8 cellular contexts compared by ENCODE assay signal in the genomic region with DNA sequence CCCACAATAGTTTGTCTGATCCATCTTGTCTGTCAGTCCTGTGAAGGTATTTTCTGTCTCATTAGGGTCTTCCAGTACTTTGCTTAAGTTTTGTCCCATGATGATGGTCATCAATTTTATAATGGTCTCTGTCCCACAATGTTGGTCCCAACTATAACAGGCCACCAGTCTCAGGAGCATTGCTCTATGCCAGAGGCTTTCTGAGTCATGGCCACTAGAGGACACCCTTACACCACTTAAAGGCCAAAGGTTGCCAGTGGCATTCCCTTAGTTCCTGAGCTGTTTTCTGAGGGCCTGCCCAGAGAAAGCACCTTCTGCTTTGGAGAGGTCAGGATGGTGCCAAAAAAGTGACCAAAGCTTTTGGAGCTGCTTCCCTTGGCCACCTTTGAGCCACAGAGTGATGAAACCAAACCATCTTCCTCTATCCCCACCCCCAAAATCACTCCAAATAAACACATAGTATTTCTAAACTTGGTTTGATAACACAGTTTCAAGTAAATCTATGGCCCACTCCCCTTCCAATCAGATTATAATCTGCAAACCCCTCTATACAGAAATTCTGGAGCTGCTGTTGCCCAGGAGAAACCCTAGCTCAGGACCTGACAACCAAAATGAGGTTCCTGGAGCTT. TPM values are rescaled to one million over a fixed set of nuclear protein-coding genes. Genes with fewer than 3 reads are reported as not detected.
DNase-seq lines count a peak whose midpoint lies in the region; ATAC-seq and TF ChIP-seq lines count a peak whose summit lies in the region.

No MANE protein-coding gene starts in this region.

- H3K4me3 ChIP-seq in foreskin fibroblast (ENCODE audit: low read depth in 1 of 2, low read length in 2 of 2) = no peak overlapping the region

- peak; percentile 96 for TF ChIP-seq CTCF in foreskin fibroblast (IDR thresholded peaks at IDR 0.05; ENCODE audit: low read depth, low read length)

- DNase-seq in COLO668 (lab: John Stamatoyannopoulos, UW; ENCODE audit: unreplicated experiment) = peak; percentile 57
- peak; percentile 20 for DNase-seq in NCI-H774 (lab: John Stamatoyannopoulos, UW)
- DNase-seq in activated T-cell treated with anti-CD3 and anti-CD28 coated beads, Interleukin-2, amount 50 U/mL, for 48 hours = peak; percentile 53 to 59
- DNase-seq in foreskin fibroblast = peak; percentile 63 to 85
- peak; percentile 9 for DNase-seq in occipital lobe (lab: John Stamatoyannopoulos, UW)

- ATAC-seq in GM19328 (IDR thresholded peaks at IDR 0.05; ENCODE audit: unreplicated experiment) = peak; percentile 69
- ATAC-seq in HG03460 (IDR thresholded peaks at IDR 0.05; ENCODE audit: unreplicated experiment) = peak; percentile 69
- no peak for ATAC-seq in GM18873 (IDR thresholded peaks at IDR 0.05; ENCODE audit: low FRiP score, unreplicated experiment)

RNA-seq across cellular contexts. Expression of a gene that starts 19.3 kb away (rescaled TPM):
- 187 TPM for total RNA-seq in occipital lobe

RNA-seq across cellular contexts. Expression of a gene that starts 41.2 kb away (rescaled TPM):
- not detected for total RNA-seq in occipital lobe

Comparison
In these comparisons a context has a peak if more than half of its experiments do, and no peak if none do; other contexts are left out.
1. DNase-seq: peak in every context shown above with its lines; median percentile 74 in foreskin fibroblast; 57 in COLO668; 56 in activated T-cell treated with anti-CD3 and anti-CD28 coated beads, Interleukin-2, amount 50 U/mL, for 48 hours; 20 in NCI-H774; 9 in occipital lobe.